In genomic region chr14:99870617-99871016, GRCh38 we compare ENCODE assay signal across 34 cellular contexts.
"Had no signal": no experiment of that assay in that cellular context is flagged by ENCODE, and none has a peak within 500 bp of the region (broad histone marks: within the 10 kb centered on the region; RNA-seq: fewer than 3 reads in every experiment).

No MANE protein-coding gene starts in this region.

- DNase-seq: Karpas-422, Kasumi-1, MG63, MM.1S, MV-4-11, NCI-H1048, NCI-H1092, NCI-H1092 treated with DMSO at 0.1 percent for 48 hours, NCI-H1105, NCI-H1105 treated with DMSO at 0.1 percent for 48 hours, NCI-H1417, NCI-H1417 treated with DMSO at 0.1 percent for 48 hours, NCI-H1436, NCI-H1436 treated with DMSO at 0.1 percent for 48 hours, NCI-H146, NCI-H1694, NCI-H1694 treated with DMSO at 0.1 percent for 48 hours, NCI-H187, NCI-H187 treated with DMSO at 0.1 percent for 48 hours, NCI-H1930, NCI-H2029, NCI-H2029 treated with DMSO at 0.1 percent for 48 hours, NCI-H2081, NCI-H2081 treated with DMSO at 0.1 percent for 48 hours, NCI-H2107, NCI-H2171, NCI-H2171 treated with DMSO at 0.1 percent for 48 hours, NCI-H2227 treated with DMSO at 0.1 percent for 48 hours, NCI-H226, NCI-H345, NCI-H446, NCI-H446 treated with DMSO at 0.1 percent for 48 hours, NCI-H510A had no signal

- H3K9me3 ChIP-seq: MG63 had no signal

- H3K27me3 ChIP-seq: MG63 had no signal

- H3K4me3 ChIP-seq: MG63 had no signal

- H3K36me3 ChIP-seq: MG63 had no signal

- H3K27ac ChIP-seq: KMS-11 had no signal

- H3K9ac ChIP-seq: KMS-11 had no signal

- H3K4me2 ChIP-seq: KMS-11 had no signal
